ENCODE assay signal across 17 cellular contexts in the genomic region with DNA sequence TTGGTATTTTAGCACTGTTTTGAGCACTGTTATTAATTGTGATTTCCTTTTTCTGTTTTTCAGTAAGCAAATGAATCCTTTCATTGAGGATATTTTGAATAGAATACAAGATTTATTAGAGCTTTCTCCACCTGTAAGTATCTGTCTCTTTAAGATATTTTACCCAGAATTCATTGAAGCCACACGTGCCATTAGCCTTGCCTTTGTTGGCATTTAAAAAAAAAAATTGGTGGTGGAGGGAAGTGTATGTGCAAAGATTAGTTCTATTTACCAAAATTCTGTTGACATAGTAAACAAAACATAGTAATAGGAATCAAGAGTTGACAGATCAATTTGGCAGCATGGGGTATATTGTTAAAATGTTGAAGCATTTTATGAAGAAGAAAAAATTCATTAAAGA. TPM values are rescaled to one million over a fixed set of nuclear protein-coding genes. Genes with fewer than 3 reads are reported as not detected.
DNase-seq lines count a peak whose midpoint lies in the region; ATAC-seq and TF ChIP-seq lines count a peak whose summit lies in the region.
"Had no signal": no experiment of that assay in that cellular context is flagged by ENCODE, and none has a peak within 500 bp of the region (broad histone marks: within the 10 kb centered on the region; RNA-seq: fewer than 3 reads in every experiment).

No MANE protein-coding gene starts in this region.

- WGBS in thyroid gland, 2 donors: 55 to 63% methylated on average over 1 of the region's 1 CpG

- H3K9me3 ChIP-seq in thyroid gland: no peaks in the 10 kb centered on the region

- H3K9me3 Mint-ChIP-seq in natural killer cell: no peaks in the 10 kb centered on the region
- H3K9me3 Mint-ChIP-seq: CD14-positive monocyte; CD8-positive, alpha-beta memory T cell; GM23338 had no signal

- H3K36me3 ChIP-seq in thyroid gland: peaks cover 74 to 86% of the 10 kb centered on the region in 2 donors

- no peaks in the 10 kb centered on the region for H3K4me1 ChIP-seq in thyroid gland

- intact Hi-C loops in natural killer cell (cut with micrococcal nuclease): no loop called here
- intact Hi-C loops in thyroid gland (cut with DNase I): loop anchor here (10.0 kb wide), 1 partner anchor 57 kb away; no protein-coding TSS in a partner anchor

- no peak for TF ChIP-seq POLR2A in thyroid gland (IDR thresholded peaks at IDR 0.05)

- H3K4me1 Mint-ChIP-seq in natural killer cell: no peaks in the 10 kb centered on the region
- H3K4me1 Mint-ChIP-seq: CD14-positive monocyte; CD8-positive, alpha-beta memory T cell; GM23338 had no signal

- no peak overlapping the region for H3K27ac Mint-ChIP-seq in natural killer cell
- H3K27ac Mint-ChIP-seq: GM23338 had no signal

- no peak for ATAC-seq in natural killer cell
- ATAC-seq: GM23338 had no signal

- no peaks in the 10 kb centered on the region for H3K27me3 Mint-ChIP-seq in natural killer cell (ENCODE audit: low read depth in 2 of 2)
- H3K27me3 Mint-ChIP-seq: CD8-positive, alpha-beta memory T cell had no signal

- no peak overlapping the region for H3K4me3 ChIP-seq in thyroid gland (replicated peaks in 1 of 3)
- H3K4me3 ChIP-seq: GM23338 had no signal

- peak overlapping the region; percentile 22; the same call in 1 of the 2 replicates for H3K27ac ChIP-seq in 22Rv1
- H3K27ac ChIP-seq in thyroid gland: no peak overlapping the region

- TF ChIP-seq CTCF in 22Rv1 (IDR thresholded peaks at IDR 0.05) (no peak), natural killer cell (IDR thresholded peaks at IDR 0.05) (no peak), thyroid gland (IDR thresholded peaks at IDR 0.05) (no peak)

- H3K36me3 Mint-ChIP-seq in natural killer cell: peaks cover 32% of the 10 kb centered on the region

- no peak overlapping the region for H3K4me3 Mint-ChIP-seq in natural killer cell
- H3K4me3 Mint-ChIP-seq: CD14-positive monocyte; CD8-positive, alpha-beta memory T cell; GM23338 had no signal

- peak; percentile 21 for DNase-seq in NCI-H748 (lab: John Stamatoyannopoulos, UW; ENCODE audit: unreplicated experiment)
- DNase-seq in NCI-H748 treated with DMSO at 0.1 percent for 48 hours (lab: John Stamatoyannopoulos, UW): no peak
- peak; percentile 19 for DNase-seq in COR-L47 (lab: John Stamatoyannopoulos, UW)
- DNase-seq in NCI-H774 (lab: John Stamatoyannopoulos, UW): peak; percentile 24
- DNase-seq in natural killer cell: no peak
- DNase-seq in thyroid gland: no peak
- DNase-seq in AG20443 (ENCODE audit: low spot score): no peak
- DNase-seq: Calu3; CD8-positive, alpha-beta memory T cell; DMS 273 treated with DMSO at 0.1 percent for 48 hours; DMS79 treated with DMSO at 0.1 percent for 48 hours; EL; H7; IMR-90 had no signal

- H3K27me3 ChIP-seq in thyroid gland: no peaks in the 10 kb centered on the region

RNA-seq across cellular contexts. Expression of a gene that starts 23.8 kb away (rescaled TPM):
- total RNA-seq in natural killer cell: 10 to 100 TPM; 39.8 to 51.5 (median 45.0) TPM
- 10 to 100 TPM; 54.7 to 85.5 (median 63.6) TPM for total RNA-seq in thyroid gland

RNA-seq across cellular contexts. Expression of a gene that starts 23.9 kb away (rescaled TPM):
- total RNA-seq in natural killer cell: 10 to 100 TPM; 48.4 to 57.1 (median 48.8) TPM
- total RNA-seq in thyroid gland: 10 to 100 TPM; 27.7 to 42.1 (median 33.4) TPM

RNA-seq across cellular contexts. Expression of a gene that starts 37.4 kb away (rescaled TPM):
- total RNA-seq in natural killer cell (not detected), thyroid gland (not detected)
- total RNA-seq: CD8-positive, alpha-beta memory T cell; IMR-90 had no signal

Comparison
In these comparisons a context has a peak if more than half of its experiments do, and no peak if none do; other contexts are left out.
1. DNase-seq: peak in NCI-H748 (single experiment), COR-L47 (single experiment) and NCI-H774 (single experiment); none in NCI-H748 treated with DMSO at 0.1 percent for 48 hours (single experiment), natural killer cell (single experiment), thyroid gland (0 of 2) and AG20443 (single experiment).